ENCODE assay signal across 24 cellular contexts in genomic region chr14:90791481-90791880, GRCh38.
"Had no signal": no experiment of that assay in that cellular context is flagged by ENCODE, and none has a peak within 500 bp of the region (broad histone marks: within the 10 kb centered on the region; RNA-seq: fewer than 3 reads in every experiment).

No MANE protein-coding gene starts in this region.

- H3K4me1 ChIP-seq: parathyroid adenoma, testis had no signal

- H3K27ac Mint-ChIP-seq: activated CD4-positive, alpha-beta memory T cell treated with anti-CD3 and anti-CD28 coated beads for 36 hours; activated naive CD4-positive, alpha-beta T cell treated with anti-CD3 and anti-CD28 coated beads for 36 hours; endodermal cell; natural killer cell treated with Interleukin-12 subunit alpha and Interleukin-12 subunit beta and Interleukin-15 and Interleukin-18, amount 100 ng/mL, for 72 hours; type B pancreatic cell had no signal

- H3K27me3 ChIP-seq: esophagus squamous epithelium, neutrophil, sigmoid colon, testis had no signal

- H3K36me3 ChIP-seq: esophagus squamous epithelium, neutrophil, sigmoid colon had no signal

- H3K27ac ChIP-seq: esophagus squamous epithelium, neutrophil, parathyroid adenoma, sigmoid colon, testis had no signal

- ATAC-seq: left lobe of liver; natural killer cell treated with Interleukin-12 subunit alpha and Interleukin-12 subunit beta and Interleukin-15 and Interleukin-18, amount 100 ng/mL, for 72 hours; SK-N-SH treated with all-trans-retinoic acid at 6 μM for 48 hours had no signal

- H3K36me3 Mint-ChIP-seq: activated CD4-positive, alpha-beta memory T cell treated with anti-CD3 and anti-CD28 coated beads for 36 hours; natural killer cell treated with Interleukin-12 subunit alpha and Interleukin-12 subunit beta and Interleukin-15 and Interleukin-18, amount 100 ng/mL, for 72 hours; type B pancreatic cell had no signal

- H3K9me3 ChIP-seq: esophagus squamous epithelium, neutrophil, sigmoid colon, testis had no signal

- DNase-seq: activated CD4-positive, alpha-beta memory T cell treated with anti-CD3 and anti-CD28 coated beads for 36 hours; activated CD4-positive, alpha-beta T cell treated with anti-CD3 and anti-CD28 coated beads for 48 hours; activated effector memory CD4-positive, alpha-beta T cell treated with Interleukin-2 at 50 U/mL for 16 hours; activated naive CD4-positive, alpha-beta T cell treated with anti-CD3 and anti-CD28 coated beads for 36 hours; activated T-cell treated with anti-CD3 and anti-CD28 coated beads, Interleukin-2, amount 50 U/mL, for 48 hours; amygdala; cerebellar nuclear complex; cortex of kidney; esophagus squamous epithelium; midbrain; sigmoid colon; stimulated activated CD4-positive, alpha-beta T cell treated with anti-CD3 and anti-CD28 coated beads, Interleukin-2, amount 100 ng/mL, for 48 hours; stimulated activated CD8-positive, alpha-beta memory T cell treated with anti-CD3 and anti-CD28 coated beads, Interleukin-4, amount 100 ng/mL, for 48 hours; stimulated activated naive CD4-positive, alpha-beta T cell; T-helper 1 cell; testis had no signal

- H3K4me3 ChIP-seq: esophagus squamous epithelium, sigmoid colon, smooth muscle cell, testis had no signal

- H3K9me3 Mint-ChIP-seq: activated CD4-positive, alpha-beta memory T cell treated with anti-CD3 and anti-CD28 coated beads for 36 hours; activated naive CD4-positive, alpha-beta T cell treated with anti-CD3 and anti-CD28 coated beads for 36 hours; endodermal cell; natural killer cell treated with Interleukin-12 subunit alpha and Interleukin-12 subunit beta and Interleukin-15 and Interleukin-18, amount 100 ng/mL, for 72 hours; type B pancreatic cell had no signal
